Comparison of ENCODE assay signal across 16 cellular contexts in the genomic region with DNA sequence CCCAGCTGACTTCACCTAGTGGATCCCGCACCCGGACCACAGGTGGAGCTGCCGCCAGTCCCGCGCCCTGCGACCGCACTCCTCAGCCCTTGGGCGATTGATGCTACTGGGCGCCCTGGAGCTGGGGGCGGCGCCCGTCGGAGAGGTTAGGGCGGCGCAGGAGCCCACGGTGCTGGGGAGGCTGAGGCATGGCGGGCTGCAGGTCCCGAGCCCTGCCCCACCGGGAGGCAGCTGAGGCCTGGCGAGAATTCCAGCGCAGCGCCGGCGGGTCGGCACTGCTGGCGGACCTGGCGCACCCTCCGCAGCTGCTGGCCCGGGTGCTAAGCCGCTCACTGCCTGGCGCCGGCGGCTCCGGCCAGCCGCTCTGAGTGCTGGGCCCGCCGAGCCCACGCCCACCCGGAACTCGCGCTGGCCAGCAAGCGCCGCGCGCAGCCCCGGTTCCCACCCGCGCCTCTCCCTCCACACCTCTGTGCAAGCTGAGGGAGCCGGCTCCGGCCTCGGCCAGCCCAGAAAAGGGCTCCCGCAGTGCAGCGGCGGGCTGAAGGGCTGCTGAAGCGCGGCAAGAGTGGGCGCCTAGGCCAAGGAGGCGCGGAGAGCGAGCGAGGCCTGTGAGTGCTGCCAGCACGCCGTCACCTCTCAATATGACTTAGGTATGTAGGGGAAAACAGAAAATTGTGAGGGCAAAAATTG.
DNase-seq lines count a peak whose midpoint lies in the region; ATAC-seq and TF ChIP-seq lines count a peak whose summit lies in the region.
"Had no signal": no experiment of that assay in that cellular context is flagged by ENCODE, and none has a peak within 500 bp of the region (broad histone marks: within the 10 kb centered on the region; RNA-seq: fewer than 3 reads in every experiment).

No MANE protein-coding gene starts in this region.

- H3K79me1 ChIP-seq in neuronal stem cell (ENCODE audit: low read depth, low read length): no peaks in the 10 kb centered on the region

- no peaks in the 10 kb centered on the region for H3K36me3 Mint-ChIP-seq in stimulated activated effector memory CD8-positive, alpha-beta T cell treated with anti-CD3 and anti-CD28 coated beads, Interleukin-12 subunit alpha, Interleukin-12 subunit beta, amount 100 ng/mL, for 72 hours

- H3K4me1 Mint-ChIP-seq in stimulated activated effector memory CD8-positive, alpha-beta T cell treated with anti-CD3 and anti-CD28 coated beads, Interleukin-12 subunit alpha, Interleukin-12 subunit beta, amount 100 ng/mL, for 72 hours: no peaks in the 10 kb centered on the region

- H3K9me3 ChIP-seq in HUES64 (ENCODE audit: insufficient read depth, low read depth, low read length): no peaks in the 10 kb centered on the region
- peaks cover 0 to 2% of the 10 kb centered on the region in 2 donors for H3K9me3 ChIP-seq in neuronal stem cell (replicated peaks in 1 of 2; ENCODE audit: control insufficient read depth in 2 of 2, insufficient read depth in 1 of 2, low read depth in 1 of 2, low read length in 2 of 2)
- no peaks in the 10 kb centered on the region for H3K9me3 ChIP-seq in PC-9 (ENCODE audit: insufficient read depth, low read depth)
- H3K9me3 ChIP-seq: HAP-1 had no signal

- no peak overlapping the region for H2BK5ac ChIP-seq in neuronal stem cell (ENCODE audit: low read length)

- H3K4ac ChIP-seq in neuronal stem cell (ENCODE audit: low read length): no peak overlapping the region

- no peak for ATAC-seq in stimulated activated effector memory CD8-positive, alpha-beta T cell treated with anti-CD3 and anti-CD28 coated beads, Interleukin-12 subunit alpha, Interleukin-12 subunit beta, amount 100 ng/mL, for 72 hours
- ATAC-seq: K562, Right ventricle myocardium inferior had no signal

- no peaks in the 10 kb centered on the region for H3K36me3 ChIP-seq in HUES64 (ENCODE audit: insufficient read depth, low read length)
- no peaks in the 10 kb centered on the region for H3K36me3 ChIP-seq in neuronal stem cell (replicated peaks in 1 of 2; ENCODE audit: control insufficient read depth in 2 of 2, insufficient read depth in 2 of 2, low read length in 2 of 2)
- no peaks in the 10 kb centered on the region for H3K36me3 ChIP-seq in PC-9 (ENCODE audit: low read depth)
- H3K36me3 ChIP-seq: BLaER1 treated with 17β-estradiol and CSF1 and Interleukin-3, amounts not matched to agents 10 nM and 100 nM; HAP-1; Peyer's patch had no signal

- CTCF ChIA-PET in PC-9 (lab: Charles Lee): no interaction called here

- intact Hi-C loops in PC-9 (cut with micrococcal nuclease; ENCODE audit: unreplicated experiment): no loop called here

- no peak overlapping the region for H2BK120ac ChIP-seq in neuronal stem cell (ENCODE audit: low read depth, low read length)

- H2AK5ac ChIP-seq in neuronal stem cell (ENCODE audit: low read depth, low read length): no peak overlapping the region

- H3K9ac ChIP-seq in HUES64 (ENCODE audit: low read depth, low read length): no peak overlapping the region
- H3K9ac ChIP-seq in neuronal stem cell (ENCODE audit: low read depth, low read length, poor library complexity): no peak overlapping the region
- H3K9ac ChIP-seq: BLaER1 treated with 17β-estradiol and CSF1 and Interleukin-3, amounts not matched to agents 10 nM and 100 nM had no signal

- no peak overlapping the region for H4K91ac ChIP-seq in neuronal stem cell (ENCODE audit: low read depth, low read length, poor library complexity)

- peak overlapping the region; percentile 3 for H2BK12ac ChIP-seq in neuronal stem cell (ENCODE audit: low read length)

- H3K4me3 ChIP-seq in HUES64 (ENCODE audit: low read length) (peak overlapping the region; percentile 40), fibroblast of villous mesenchyme (ENCODE audit: low read depth, low read length) (peak overlapping the region; percentile 51), neuronal stem cell (ENCODE audit: low read length in 2 of 2) (no peak overlapping the region), PC-9 (no peak overlapping the region)
- H3K4me3 ChIP-seq: BLaER1 treated with 17β-estradiol and CSF1 and Interleukin-3, amounts not matched to agents 10 nM and 100 nM; HAP-1; K562; Peyer's patch had no signal

- POLR2A ChIA-PET in PC-9 (lab: Charles Lee; ENCODE audit: unreplicated experiment): interaction anchor here (0.6 kb wide), 1 partner anchor 117 kb away, joined by 3 read pairs; no protein-coding TSS in a partner anchor

- H3K9me2 ChIP-seq in PC-9 (ENCODE audit: insufficient read depth): no peaks in the 10 kb centered on the region

- H3K14ac ChIP-seq in neuronal stem cell (ENCODE audit: low read length): no peak overlapping the region

- DNase-seq in ELF-1 (ENCODE audit: low read depth, low spot score): peak; percentile 57
- DNase-seq in fibroblast of villous mesenchyme (ENCODE audit: low read depth): no peak
- no peak for DNase-seq in neuronal stem cell (ENCODE audit: low spot score)
- no peak for DNase-seq in PC-9
- no peak for DNase-seq in germinal center (ENCODE audit: low spot score)
- DNase-seq in stimulated activated effector memory CD8-positive, alpha-beta T cell treated with anti-CD3 and anti-CD28 coated beads, Interleukin-12 subunit alpha, Interleukin-12 subunit beta, amount 100 ng/mL, for 72 hours (ENCODE audit: low spot score in 2 of 2): no peak
- no peak for DNase-seq in H4 (ENCODE audit: low spot score)
- DNase-seq: NCI-H1417, NCI-H1930, NCI-H774, Peyer's patch had no signal

- H3K27ac ChIP-seq in HUES64 (ENCODE audit: low read depth, low read length): no peak overlapping the region
- no peak overlapping the region for H3K27ac ChIP-seq in neuronal stem cell (replicated peaks; ENCODE audit: low read length)
- no peak overlapping the region for H3K27ac ChIP-seq in PC-9
- H3K27ac ChIP-seq: BLaER1 treated with 17β-estradiol and CSF1 and Interleukin-3, amounts not matched to agents 10 nM and 100 nM; Peyer's patch had no signal

- H3K4me3 Mint-ChIP-seq in stimulated activated effector memory CD8-positive, alpha-beta T cell treated with anti-CD3 and anti-CD28 coated beads, Interleukin-12 subunit alpha, Interleukin-12 subunit beta, amount 100 ng/mL, for 72 hours: no peak overlapping the region

- peak overlapping the region; percentile 71 for H3K18ac ChIP-seq in neuronal stem cell (ENCODE audit: low read length)

- H3K23ac ChIP-seq in neuronal stem cell (ENCODE audit: low read depth, low read length, poor library complexity): no peak overlapping the region

- H3F3A ChIP-seq in PC-9 (ENCODE audit: insufficient read depth, low read depth): no peaks in the 10 kb centered on the region

- H3K4me1 ChIP-seq in HUES64 (ENCODE audit: insufficient read depth, low read length) (no peaks in the 10 kb centered on the region), neuronal stem cell (ENCODE audit: control insufficient read depth in 2 of 2, insufficient read depth in 1 of 2, low read depth in 1 of 2, low read length in 2 of 2) (no peaks in the 10 kb centered on the region), PC-9 (replicated peaks; ENCODE audit: insufficient read depth) (no peaks in the 10 kb centered on the region)
- H3K4me1 ChIP-seq: HAP-1, Peyer's patch had no signal

- BruUV-seq in PC-9 (replicated peaks; lab: Mats Ljungman, UMichigan): no TSS peak

- H3K27ac Mint-ChIP-seq in stimulated activated effector memory CD8-positive, alpha-beta T cell treated with anti-CD3 and anti-CD28 coated beads, Interleukin-12 subunit alpha, Interleukin-12 subunit beta, amount 100 ng/mL, for 72 hours: no peak overlapping the region

- H4K20me1 ChIP-seq in PC-9 (ENCODE audit: insufficient read depth): no peaks in the 10 kb centered on the region
- H4K20me1 ChIP-seq: BLaER1 treated with 17β-estradiol and CSF1 and Interleukin-3, amounts not matched to agents 10 nM and 100 nM had no signal

- no peak overlapping the region for H4K8ac ChIP-seq in neuronal stem cell (ENCODE audit: low read depth, low read length)

- H3K27me3 ChIP-seq in HUES64 (ENCODE audit: insufficient read depth, low read length) (peaks cover 3% of the 10 kb centered on the region; the same call in 1 of the 2 replicates), neuronal stem cell (ENCODE audit: control insufficient read depth in 3 of 3, insufficient read depth in 3 of 3, low read depth in 1 of 3, low read length in 3 of 3) (no peaks in the 10 kb centered on the region), PC-9 (ENCODE audit: insufficient read depth, low read depth) (no peaks in the 10 kb centered on the region)
- H3K27me3 ChIP-seq: BLaER1 treated with 17β-estradiol and CSF1 and Interleukin-3, amounts not matched to agents 10 nM and 100 nM; Peyer's patch had no signal

- 95% methylated on average over 63 of the region's 63 CpGs for whole genome bisulfite sequencing in HUES64
- no CpG with 5 or more reads among the region's 63 CpGs for WGBS in neuronal stem cell (ENCODE audit: extremely low coverage in 2 of 2, insufficient read length in 2 of 2, insufficient replicate concordance in 1 of 2), 2 donors

- H2BK15ac ChIP-seq in neuronal stem cell (ENCODE audit: low read length): no peak overlapping the region

- H3K4me2 ChIP-seq in neuronal stem cell (ENCODE audit: insufficient read depth, low read length, poor library complexity, severe bottlenecking) (no peak overlapping the region), PC-9 (no peak overlapping the region)
- H3K4me2 ChIP-seq: BLaER1 treated with 17β-estradiol and CSF1 and Interleukin-3, amounts not matched to agents 10 nM and 100 nM had no signal

- TF ChIP-seq CTCF in fibroblast of villous mesenchyme (IDR thresholded peaks at IDR 0.05; ENCODE audit: insufficient read depth, low read depth, low read length) (no peak), PC-9 (conservative IDR thresholded peaks at IDR 0.05) (no peak)

- no peaks in the 10 kb centered on the region for H3K79me2 ChIP-seq in PC-9 (ENCODE audit: low read depth)

- H2AFZ ChIP-seq in neuronal stem cell (ENCODE audit: low read length) (peak overlapping the region; percentile 40), PC-9 (no peak overlapping the region)

- H3K9me3 Mint-ChIP-seq in stimulated activated effector memory CD8-positive, alpha-beta T cell treated with anti-CD3 and anti-CD28 coated beads, Interleukin-12 subunit alpha, Interleukin-12 subunit beta, amount 100 ng/mL, for 72 hours: peaks cover 13% of the 10 kb centered on the region

Comparison
In these comparisons a context has a peak if more than half of its experiments do, and no peak if none do; other contexts are left out.
1. H3K4me3 ChIP-seq: peak in HUES64 (single experiment) and fibroblast of villous mesenchyme (single experiment); none in neuronal stem cell (0 of 2) and PC-9 (single experiment).